ENCODE assay signal across 24 cellular contexts in the genomic region with DNA sequence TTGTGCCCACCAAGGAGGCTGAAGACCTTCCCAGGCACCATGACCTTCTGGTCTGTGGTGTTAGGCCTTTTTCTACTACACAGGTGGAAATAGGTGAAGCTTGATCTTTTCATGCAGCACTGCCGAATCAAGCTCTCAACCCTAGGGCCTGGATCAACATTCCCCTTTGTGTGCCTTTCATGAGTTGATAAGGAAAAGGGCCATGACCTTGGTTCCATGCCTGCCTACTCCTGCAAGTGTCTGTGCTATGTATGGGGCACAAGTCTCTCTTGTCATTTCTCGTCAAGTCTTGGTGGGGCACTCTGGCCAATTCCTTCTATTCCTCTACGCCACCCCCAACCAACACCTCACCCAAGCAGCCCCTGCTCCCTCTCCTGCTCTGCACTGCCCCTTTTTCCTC.
DNase-seq lines count a peak whose midpoint lies in the region; ATAC-seq, FAIRE-seq and TF ChIP-seq lines count a peak whose summit lies in the region.
"Had no signal": no experiment of that assay in that cellular context is flagged by ENCODE, and none has a peak within 500 bp of the region (broad histone marks: within the 10 kb centered on the region; RNA-seq: fewer than 3 reads in every experiment).

No MANE protein-coding gene starts in this region.

- no peak overlapping the region for H2AFZ ChIP-seq in HepG2 (ENCODE audit: low read length)

- no peak for TF ChIP-seq EP300 in HepG2 (IDR thresholded peaks at IDR 0.05; ENCODE audit: low read depth in 2 of 2, low read length in 2 of 2)
- no peak for TF ChIP-seq EP300 in HepG2 (CRISPR knock-in tag; IDR thresholded peaks at IDR 0.05; ENCODE audit: borderline replicate concordance)

- H3K79me2 ChIP-seq in HepG2 (ENCODE audit: insufficient read depth, low read length), result no peaks in the 10 kb centered on the region

- no peak for TF ChIP-seq CTCF in HepG2 (CRISPR knock-in tag; IDR thresholded peaks at IDR 0.05)

- peaks cover 2 to 9% of the 10 kb centered on the region in 2 experiments; a peak in 3 of 5 replicates for H3K36me3 ChIP-seq in HepG2 (replicated peaks in 1 of 2; ENCODE audit: control insufficient read depth in 1 of 2, insufficient read depth in 2 of 2, low read length in 2 of 2)
- H3K36me3 ChIP-seq: BE2C; BLaER1 treated with 17β-estradiol and CSF1 and Interleukin-3, amounts not matched to agents 10 nM and 100 nM had no signal

- DNase-seq in cardiac septum (ENCODE audit: low spot score) (peak; percentile 39), left ventricle myocardium superior (no peak), HepG2 (ENCODE audit: low spot score) (no peak), urothelium cell line (ENCODE audit: low spot score) (no peak), NCI-H774 (lab: John Stamatoyannopoulos, UW) (no peak)
- DNase-seq: 8988T; ACHN; AML-193; BE2C; CD4-positive, alpha-beta T cell; CD8-positive, alpha-beta memory T cell; DMS 273 treated with DMSO at 0.1 percent for 48 hours; DMS79; EL; GDM1; GOT3; H7; HCEC 1CT had no signal

- POLR2A ChIA-PET in HepG2 (lab: Yijun Ruan, JAX), result interaction anchor here (0.5 kb wide), 1 partner anchor 287 kb away, joined by 3 read pairs; no protein-coding TSS in a partner anchor

- CTCF ChIA-PET in HepG2 (lab: Yijun Ruan, JAX; ENCODE audit: low intra/inter-chr PET ratio, low total read pairs), result no interaction called here

- intact Hi-C loops in cardiac septum (cut with DNase I) (no loop called here), left ventricle myocardium superior (cut with micrococcal nuclease) (no loop called here), HepG2 (cut with micrococcal nuclease; ENCODE audit: unreplicated experiment) (no loop called here)

- WGBS in HepG2 (ENCODE audit: low lambda C conversion rate), result 84% methylated on average over 3 of the region's 3 CpGs

- no peak overlapping the region for H3K27ac ChIP-seq in HepG2 (ENCODE audit: extremely low read length, insufficient read depth, low read length)
- H3K27ac ChIP-seq: BLaER1 treated with 17β-estradiol and CSF1 and Interleukin-3, amounts not matched to agents 10 nM and 100 nM had no signal

- H3K27me3 ChIP-seq in HepG2 (ENCODE audit: control insufficient read depth in 1 of 2, insufficient read depth in 2 of 2, low read length in 2 of 2), result 0 out of 5 replicates have a peak, but pooled peaks cover 0 to 1% of the 10 kb centered on the region in 2 experiments
- H3K27me3 ChIP-seq: BLaER1 treated with 17β-estradiol and CSF1 and Interleukin-3, amounts not matched to agents 10 nM and 100 nM had no signal

- ATAC-seq in left ventricle myocardium superior, result no peak
- ATAC-seq in HepG2, result no peak
- ATAC-seq in GM21423 (IDR thresholded peaks at IDR 0.05; ENCODE audit: unreplicated experiment), result no peak
- ATAC-seq: A549, GM12878 had no signal

- H3K4me3 ChIP-seq in HepG2 (replicated peaks in 1 of 3; ENCODE audit: insufficient read depth in 1 of 3, low read depth in 2 of 3, low read length in 3 of 3), result no peak overlapping the region
- H3K4me3 ChIP-seq: A549; BLaER1 treated with 17β-estradiol and CSF1 and Interleukin-3, amounts not matched to agents 10 nM and 100 nM; GM12878 had no signal

- no peak for TF ChIP-seq POLR2A in HepG2 (IDR thresholded peaks at IDR 0.05; ENCODE audit: insufficient read depth in 1 of 2, low read depth in 2 of 2, low read length in 2 of 2)

- no peak for TF ChIP-seq RAD21 in HepG2 (CRISPR knock-in tag; IDR thresholded peaks at IDR 0.05)

- H3K4me1 ChIP-seq in HepG2 (ENCODE audit: insufficient read depth, low read length), result peaks cover 17% of the 10 kb centered on the region
- H3K4me1 ChIP-seq: BE2C; BLaER1 treated with 17β-estradiol and CSF1 and Interleukin-3, amounts not matched to agents 10 nM and 100 nM had no signal

- in situ Hi-C loops in HepG2 (cut with HindIII; ENCODE audit: extremely low pct_ligation_motif_present, low pct_unique_long_range_greater_than_20kb), result loop anchor here (5.0 kb wide), 1 partner anchor 307 kb away; no protein-coding TSS in a partner anchor

- no peak overlapping the region for H3K4me2 ChIP-seq in HepG2 (ENCODE audit: low read depth, low read length)
- H3K4me2 ChIP-seq: A549; BLaER1 treated with 17β-estradiol and CSF1 and Interleukin-3, amounts not matched to agents 10 nM and 100 nM had no signal

- no TSS peak for BruUV-seq in HepG2 (replicated peaks; lab: Mats Ljungman, UMichigan)

- no peaks in the 10 kb centered on the region for H3K9me3 ChIP-seq in HepG2 (ENCODE audit: low read length)
- H3K9me3 ChIP-seq: A549; BE2C; BLaER1 treated with 17β-estradiol and CSF1 and Interleukin-3, amounts not matched to agents 10 nM and 100 nM had no signal

- no peak for FAIRE-seq in HepG2 (lab: Jason Lieb, UNC)
- peak; percentile 27 for FAIRE-seq in urothelium cell line (lab: Jason Lieb, UNC)
- FAIRE-seq: A549, D721Med, GM12878, GM18507 had no signal

- H3K9ac ChIP-seq in HepG2 (ENCODE audit: insufficient read depth, low read depth, low read length), result no peak overlapping the region
- H3K9ac ChIP-seq: BLaER1 treated with 17β-estradiol and CSF1 and Interleukin-3, amounts not matched to agents 10 nM and 100 nM had no signal

- H4K20me1 ChIP-seq in HepG2 (ENCODE audit: insufficient read depth, low read length), result no peaks in the 10 kb centered on the region

TF ChIP-seq in HepG2, 621 proteins besides CTCF, POLR2A, EP300 and RAD21:
- TF ChIP-seq, protein P1, sequence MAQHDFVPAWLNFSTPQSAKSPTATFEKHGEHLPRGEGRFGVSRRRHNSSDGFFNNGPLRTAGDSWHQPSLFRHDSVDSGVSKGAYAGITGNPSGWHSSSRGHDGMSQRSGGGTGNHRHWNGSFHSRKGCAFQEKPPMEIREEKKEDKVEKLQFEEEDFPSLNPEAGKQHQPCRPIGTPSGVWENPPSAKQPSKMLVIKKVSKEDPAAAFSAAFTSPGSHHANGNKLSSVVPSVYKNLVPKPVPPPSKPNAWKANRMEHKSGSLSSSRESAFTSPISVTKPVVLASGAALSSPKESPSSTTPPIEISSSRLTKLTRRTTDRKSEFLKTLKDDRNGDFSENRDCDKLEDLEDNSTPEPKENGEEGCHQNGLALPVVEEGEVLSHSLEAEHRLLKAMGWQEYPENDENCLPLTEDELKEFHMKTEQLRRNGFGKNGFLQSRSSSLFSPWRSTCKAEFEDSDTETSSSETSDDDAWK (CRISPR knock-in tag; IDR thresholded peaks at IDR 0.05), result no peak
- peak; percentile 54; the same call in 1 of the 2 replicates for TF ChIP-seq ZNF7 (CRISPR knock-in tag; IDR thresholded peaks at IDR 0.05)
